20 cellular contexts compared by ENCODE assay signal in the genomic region with DNA sequence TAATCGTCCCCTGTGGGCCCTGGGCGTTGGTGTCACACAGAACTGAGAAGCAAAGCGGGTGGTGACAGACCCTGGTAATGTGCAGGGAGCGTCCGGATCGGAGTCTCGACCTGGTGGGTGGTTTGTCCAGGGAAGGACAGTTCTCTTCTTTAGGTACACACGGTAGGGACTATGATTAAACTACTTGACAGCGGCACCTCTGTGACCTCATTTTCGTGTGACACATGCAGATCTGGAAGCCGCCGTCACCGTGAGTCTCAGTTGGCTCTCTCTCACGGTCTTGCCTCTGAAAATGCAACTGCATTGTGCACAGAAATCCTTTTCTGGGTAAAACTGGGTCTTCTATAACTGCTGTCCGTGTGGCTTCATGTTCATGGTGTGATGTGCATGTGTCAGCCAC. TPM values are rescaled to one million over a fixed set of nuclear protein-coding genes. Genes with fewer than 3 reads are reported as not detected.
DNase-seq lines count a peak whose midpoint lies in the region; ATAC-seq and TF ChIP-seq lines count a peak whose summit lies in the region.
"Had no signal": no experiment of that assay in that cellular context is flagged by ENCODE, and none has a peak within 500 bp of the region (broad histone marks: within the 10 kb centered on the region; RNA-seq: fewer than 3 reads in every experiment).

No MANE protein-coding gene starts in this region.

- no peaks in the 10 kb centered on the region for H3K27me3 Mint-ChIP-seq in activated T-cell treated with anti-CD3 and anti-CD28 coated beads, Interleukin-2, amount 50 U/mL, for 24 hours
- no peaks in the 10 kb centered on the region for H3K27me3 Mint-ChIP-seq in activated T-cell treated with anti-CD3 and anti-CD28 coated beads, Interleukin-2, amount 50 U/mL, for 72 hours (ENCODE audit: low read depth)
- H3K27me3 Mint-ChIP-seq in brain (no peaks in the 10 kb centered on the region), nephron progenitor cell (ENCODE audit: low read depth, poor library complexity) (no peaks in the 10 kb centered on the region)

- peaks cover 9% of the 10 kb centered on the region for H3K4me1 Mint-ChIP-seq in activated T-cell treated with anti-CD3 and anti-CD28 coated beads, Interleukin-2, amount 50 U/mL, for 24 hours (ENCODE audit: low read depth)
- H3K4me1 Mint-ChIP-seq in activated T-cell treated with anti-CD3 and anti-CD28 coated beads, Interleukin-2, amount 50 U/mL, for 72 hours (ENCODE audit: low read depth) = no peaks in the 10 kb centered on the region
- H3K4me1 Mint-ChIP-seq in brain (peaks cover 5% of the 10 kb centered on the region), nephron progenitor cell (no peaks in the 10 kb centered on the region)

- peaks cover 94% of the 10 kb centered on the region for H3K36me3 Mint-ChIP-seq in activated T-cell treated with anti-CD3 and anti-CD28 coated beads, Interleukin-2, amount 50 U/mL, for 24 hours (ENCODE audit: low read depth)
- H3K36me3 Mint-ChIP-seq in activated T-cell treated with anti-CD3 and anti-CD28 coated beads, Interleukin-2, amount 50 U/mL, for 72 hours (ENCODE audit: insufficient read depth in 2 of 2) = peaks cover 0 to 14% of the 10 kb centered on the region in 2 donors
- peaks cover 73% of the 10 kb centered on the region for H3K36me3 Mint-ChIP-seq in brain
- H3K36me3 Mint-ChIP-seq in nephron progenitor cell (ENCODE audit: low read depth) = peaks cover 51% of the 10 kb centered on the region

- no peak overlapping the region for H3K27ac ChIP-seq in aorta (ENCODE audit: low read depth in 1 of 2, low read length in 2 of 2)
- H3K27ac ChIP-seq: 22Rv1, A549, BLaER1, GM23248, HL-60 had no signal

- TF ChIP-seq CTCF in brain (conservative IDR thresholded peaks at IDR 0.05) (no peak), nephron progenitor cell (IDR thresholded peaks at IDR 0.05) (no peak)

- no peak overlapping the region for H3K4me3 Mint-ChIP-seq in activated T-cell treated with anti-CD3 and anti-CD28 coated beads, Interleukin-2, amount 50 U/mL, for 24 hours
- H3K4me3 Mint-ChIP-seq in activated T-cell treated with anti-CD3 and anti-CD28 coated beads, Interleukin-2, amount 50 U/mL, for 72 hours = no peak overlapping the region
- H3K4me3 Mint-ChIP-seq in brain = no peak overlapping the region
- H3K4me3 Mint-ChIP-seq in nephron progenitor cell = no peak overlapping the region
- H3K4me3 Mint-ChIP-seq: CD14-positive monocyte; CD8-positive, alpha-beta T cell had no signal

- DNase-seq in activated T-cell treated with anti-CD3 and anti-CD28 coated beads, Interleukin-2, amount 50 U/mL, for 24 hours = no peak
- DNase-seq in activated T-cell treated with anti-CD3 and anti-CD28 coated beads, Interleukin-2, amount 50 U/mL, for 72 hours = no peak
- DNase-seq in nephron progenitor cell (no peak), aorta (peak; percentile 10 to 27), NCI-H2227 (lab: John Stamatoyannopoulos, UW; ENCODE audit: unreplicated experiment) (no peak), CD1c-positive myeloid dendritic cell (ENCODE audit: extremely low spot score) (no peak), DMS153 (lab: John Stamatoyannopoulos, UW) (no peak)
- DNase-seq: Calu3; CD8-positive, alpha-beta T cell; DMS53; DND-41; EL; GM23248 had no signal

- no peaks in the 10 kb centered on the region for H3K9me3 Mint-ChIP-seq in activated T-cell treated with anti-CD3 and anti-CD28 coated beads, Interleukin-2, amount 50 U/mL, for 24 hours
- H3K9me3 Mint-ChIP-seq in activated T-cell treated with anti-CD3 and anti-CD28 coated beads, Interleukin-2, amount 50 U/mL, for 72 hours = no peaks in the 10 kb centered on the region
- H3K9me3 Mint-ChIP-seq in brain (no peaks in the 10 kb centered on the region), nephron progenitor cell (no peaks in the 10 kb centered on the region)
- H3K9me3 Mint-ChIP-seq: CD8-positive, alpha-beta T cell had no signal

- H3K27me3 ChIP-seq in aorta (ENCODE audit: control insufficient read depth in 1 of 2, insufficient read depth in 2 of 2, low read length in 1 of 2) = no peaks in the 10 kb centered on the region
- H3K27me3 ChIP-seq: BLaER1 had no signal

- intact Hi-C loops in aorta (cut with DNase I) = no loop called here

- no peaks in the 10 kb centered on the region for H3K9me3 ChIP-seq in aorta (ENCODE audit: control insufficient read depth, low read length)
- H3K9me3 ChIP-seq: A549, BLaER1, HAP-1 had no signal

- WGBS in aorta, 2 donors = 78 to 82% methylated on average over 15 of the region's 15 CpGs

- H3K36me3 ChIP-seq in aorta (ENCODE audit: control insufficient read depth in 1 of 2, insufficient read depth in 2 of 2, low read length in 1 of 2) = peaks cover 0 to 10% of the 10 kb centered on the region in 2 donors

- H3K4me3 ChIP-seq in aorta (ENCODE audit: low read length in 2 of 2) = no peak overlapping the region
- H3K4me3 ChIP-seq: A549, BLaER1, GM23248, HAP-1 had no signal

- no peak for ATAC-seq in activated T-cell treated with anti-CD3 and anti-CD28 coated beads, Interleukin-2, amount 50 U/mL, for 72 hours (replicated peaks in 1 of 2)
- no peak for ATAC-seq in aorta (ENCODE audit: low FRiP score)
- ATAC-seq: A549; CD8-positive, alpha-beta T cell had no signal

- no peaks in the 10 kb centered on the region for H3K4me1 ChIP-seq in aorta (ENCODE audit: control insufficient read depth in 1 of 2, insufficient read depth in 2 of 2, low read length in 2 of 2)
- H3K4me1 ChIP-seq: A549, HAP-1 had no signal

- H3K27ac Mint-ChIP-seq in activated T-cell treated with anti-CD3 and anti-CD28 coated beads, Interleukin-2, amount 50 U/mL, for 24 hours = peak overlapping the region; percentile 41
- no peak overlapping the region for H3K27ac Mint-ChIP-seq in activated T-cell treated with anti-CD3 and anti-CD28 coated beads, Interleukin-2, amount 50 U/mL, for 72 hours
- H3K27ac Mint-ChIP-seq in brain (peak overlapping the region in 3 of 5 experiments; percentile 21 to 53 (median 24)), nephron progenitor cell (peak overlapping the region; percentile 45)
- H3K27ac Mint-ChIP-seq: CD8-positive, alpha-beta T cell had no signal

RNA-seq across cellular contexts. Expression of gene XRCC3, which starts 32.1 kb away (rescaled TPM):
- total RNA-seq in activated T-cell treated with anti-CD3 and anti-CD28 coated beads, Interleukin-2, amount 50 U/mL, for 72 hours = 10 to 100 TPM; 31.5 to 47.4 TPM
- polyA plus RNA-seq in brain (ENCODE audit: insufficient read depth, low read depth, low replicate concordance) (17.5 TPM), aorta (1 to 10 TPM; 1.0 to 8.6 TPM)
- total RNA-seq in aorta = 1 to 10 TPM; 5.2 to 5.3 TPM

RNA-seq across cellular contexts. Expression of gene ZFYVE21, which starts 32.5 kb away (rescaled TPM):
- 10 to 100 TPM; 11.6 to 15.7 TPM for total RNA-seq in activated T-cell treated with anti-CD3 and anti-CD28 coated beads, Interleukin-2, amount 50 U/mL, for 72 hours
- polyA plus RNA-seq in brain (ENCODE audit: insufficient read depth, low read depth, low replicate concordance) = 47.5 TPM
- 10 to 100 TPM; 69.0 to 74.8 TPM for total RNA-seq in aorta
- polyA plus RNA-seq in aorta = 100 to 1,000 TPM; 100 to 110 TPM

RNA-seq across cellular contexts. Expression of gene KLC1, which starts 54.1 kb away (rescaled TPM):
- 100 to 1,000 TPM; 165 to 177 TPM for total RNA-seq in activated T-cell treated with anti-CD3 and anti-CD28 coated beads, Interleukin-2, amount 50 U/mL, for 72 hours
- polyA plus RNA-seq in brain (ENCODE audit: insufficient read depth, low read depth, low replicate concordance) (186 TPM), aorta (100 to 1,000 TPM in 1 of 2 donors, 10 to 100 TPM in 1; 71.7 to 190 TPM)
- total RNA-seq in aorta = 100 to 1,000 TPM; 254 to 315 TPM

Comparison
In these comparisons a context has a peak if more than half of its experiments do, and no peak if none do; other contexts are left out.
1. DNase-seq: peak in aorta (2 of 2); none in activated T-cell treated with anti-CD3 and anti-CD28 coated beads, Interleukin-2, amount 50 U/mL, for 24 hours (single experiment), activated T-cell treated with anti-CD3 and anti-CD28 coated beads, Interleukin-2, amount 50 U/mL, for 72 hours (0 of 2), nephron progenitor cell (single experiment), NCI-H2227 (single experiment), CD1c-positive myeloid dendritic cell (single experiment) and DMS153 (single experiment).
2. RNA of gene XRCC3, which starts 32.1 kb away (total RNA-seq): 31.5 to 47.4 TPM in activated T-cell treated with anti-CD3 and anti-CD28 coated beads, Interleukin-2, amount 50 U/mL, for 72 hours; 5.2 to 5.3 TPM in aorta; every median in the first group is over 4 times any median in the second.
3. RNA of gene ZFYVE21, which starts 32.5 kb away (total RNA-seq): 69.0 to 74.8 TPM in aorta; 11.6 to 15.7 TPM in activated T-cell treated with anti-CD3 and anti-CD28 coated beads, Interleukin-2, amount 50 U/mL, for 72 hours; every median in the first group is over 4 times any median in the second.